Comparison of ENCODE assay signal across 1 cellular context in genomic region chr6:75643173-75643572, GRCh38.
TF ChIP-seq lines count a peak whose summit lies in the region.

No MANE protein-coding gene starts in this region.

TF ChIP-seq in K562, 482 proteins besides CTCF, POLR2A, EP300 and RAD21:
- TF ChIP-seq KAT7 (CRISPR knock-in tag; IDR thresholded peaks at IDR 0.05; ENCODE audit: borderline replicate concordance) (no peak), STAT5A (IDR thresholded peaks at IDR 0.05; ENCODE audit: borderline replicate concordance, low read length) (no peak), ATF4 (CRISPR knock-in tag; IDR thresholded peaks at IDR 0.05) (no peak)
TF ChIP-seq in K562: peak in this region for 0.
